Comparison of ENCODE assay signal across 8 cellular contexts in genomic region chr17:59491353-59492090, GRCh38.
"Had no signal": no experiment of that assay in that cellular context is flagged by ENCODE, and none has a peak within 500 bp of the region (broad histone marks: within the 10 kb centered on the region; RNA-seq: fewer than 3 reads in every experiment).

No MANE protein-coding gene starts in this region.

- H3K4me3 ChIP-seq: esophagus muscularis mucosa, tibial nerve had no signal

- DNase-seq: activated B cell treated with CpG ODN at 0.5 μM for 24 hours; activated CD4-positive, alpha-beta T cell treated with anti-CD3 and anti-CD28 coated beads, Interleukin-2, amount 10 ng/mL, durations not matched to agents 24 days and 14 days; immature natural killer cell; small intestine had no signal

- H3K4me1 ChIP-seq: tibial nerve had no signal

- H3K27me3 ChIP-seq: esophagus muscularis mucosa, tibial nerve had no signal

- ATAC-seq: activated naive CD4-positive, alpha-beta T cell treated with anti-CD3 and anti-CD28 coated beads, Interleukin-2, amount 50 U/mL, for 72 hours had no signal

- H3K9me3 ChIP-seq: esophagus muscularis mucosa, tibial nerve had no signal

- H3K36me3 Mint-ChIP-seq: activated naive CD4-positive, alpha-beta T cell treated with anti-CD3 and anti-CD28 coated beads, Interleukin-2, amount 50 U/mL, for 72 hours; immature natural killer cell had no signal

- H3K4me3 Mint-ChIP-seq: activated B cell treated with CpG ODN at 0.5 μM for 24 hours; activated CD4-positive, alpha-beta T cell treated with anti-CD3 and anti-CD28 coated beads, Interleukin-2, amount 10 ng/mL, durations not matched to agents 24 days and 14 days; immature natural killer cell; neural crest cell had no signal

- H3K9me3 Mint-ChIP-seq: activated B cell treated with CpG ODN at 0.5 μM for 24 hours; activated CD4-positive, alpha-beta T cell treated with anti-CD3 and anti-CD28 coated beads, Interleukin-2, amount 10 ng/mL, durations not matched to agents 24 days and 14 days; activated naive CD4-positive, alpha-beta T cell treated with anti-CD3 and anti-CD28 coated beads, Interleukin-2, amount 50 U/mL, for 72 hours had no signal

- H3K27ac ChIP-seq: esophagus muscularis mucosa, tibial nerve had no signal

- H3K4me1 Mint-ChIP-seq: activated B cell treated with CpG ODN at 0.5 μM for 24 hours; activated CD4-positive, alpha-beta T cell treated with anti-CD3 and anti-CD28 coated beads, Interleukin-2, amount 10 ng/mL, durations not matched to agents 24 days and 14 days; immature natural killer cell had no signal

- H3K36me3 ChIP-seq: esophagus muscularis mucosa, tibial nerve had no signal
